In the genomic region with DNA sequence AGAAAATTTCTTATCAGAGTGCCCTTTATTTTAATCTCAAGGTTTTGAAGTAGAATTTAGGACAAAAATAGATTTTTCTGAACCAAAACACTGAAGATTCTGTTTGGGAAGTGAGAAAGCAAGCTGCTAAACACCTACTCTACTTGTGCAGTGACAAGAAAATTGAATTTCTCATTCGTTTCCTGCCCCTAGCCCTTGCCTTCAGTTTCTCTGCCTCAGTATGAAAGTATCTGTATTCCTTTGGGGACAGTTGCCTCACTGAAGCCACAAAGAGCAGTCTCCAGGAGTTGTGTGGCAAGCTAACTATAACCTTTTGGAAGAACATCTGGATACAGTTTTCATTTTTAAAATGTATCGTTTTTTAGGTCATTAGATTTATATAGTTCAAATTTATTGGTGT, we compare ENCODE assay signal across 17 cellular contexts. TPM values are rescaled to one million over a fixed set of nuclear protein-coding genes. Genes with fewer than 3 reads are reported as not detected.
DNase-seq lines count a peak whose midpoint lies in the region; ATAC-seq and TF ChIP-seq lines count a peak whose summit lies in the region.
"Had no signal": no experiment of that assay in that cellular context is flagged by ENCODE, and none has a peak within 500 bp of the region (broad histone marks: within the 10 kb centered on the region; RNA-seq: fewer than 3 reads in every experiment).

No MANE protein-coding gene starts in this region.

- no peaks in the 10 kb centered on the region for H3K27me3 ChIP-seq in BLaER1
- H3K27me3 ChIP-seq in HCT116 (ENCODE audit: insufficient read depth, low read length): no peaks in the 10 kb centered on the region
- H3K27me3 ChIP-seq in adipocyte (replicated peaks; ENCODE audit: control insufficient read depth, insufficient read depth, low read length): no peaks in the 10 kb centered on the region

- TF ChIP-seq POLR2A in HCT116 (IDR thresholded peaks at IDR 0.05; ENCODE audit: borderline replicate concordance, extremely low read depth, insufficient read depth, insufficient read length): no peak

- intact Hi-C loops in HCT116 (cut with micrococcal nuclease): no loop called here
- intact Hi-C loops in activated T-helper 1 cell treated with anti-CD3 and anti-CD28 coated beads, Interleukin-12 subunit alpha, Interleukin-12 subunit beta, Interleukin-2, Interleukin-4 antibody, amounts not matched to agents 30 ng/mL and 10 ng/mL and 1 ng/mL, durations not matched to agents 14 hours and 24 hours and 36 hours (cut with micrococcal nuclease): no loop called here

- peak overlapping the region; percentile 65 for H3K4me2 ChIP-seq in BLaER1
- peak overlapping the region; percentile 55 for H3K4me2 ChIP-seq in HCT116 (ENCODE audit: low read length)

- peaks cover 8% of the 10 kb centered on the region for H3K9me3 Mint-ChIP-seq in activated T-helper 1 cell treated with anti-CD3 and anti-CD28 coated beads, Interleukin-12 subunit alpha, Interleukin-12 subunit beta, Interleukin-2, Interleukin-4 antibody, amounts not matched to agents 30 ng/mL and 10 ng/mL and 1 ng/mL, durations not matched to agents 14 hours and 24 hours and 36 hours

- H3K27ac Mint-ChIP-seq in activated T-helper 1 cell treated with anti-CD3 and anti-CD28 coated beads, Interleukin-12 subunit alpha, Interleukin-12 subunit beta, Interleukin-2, Interleukin-4 antibody, amounts not matched to agents 30 ng/mL and 10 ng/mL and 1 ng/mL, durations not matched to agents 14 hours and 24 hours and 36 hours: no peak overlapping the region
- H3K27ac Mint-ChIP-seq: stimulated activated naive CD8-positive, alpha-beta T cell treated with anti-CD3 and anti-CD28 coated beads, Interleukin-15, Interleukin-2, amounts not matched to agents 100 ng/mL and 50 ng/mL, for 24 hours had no signal

- H3K4me3 ChIP-seq in BLaER1: no peak overlapping the region
- no peak overlapping the region for H3K4me3 ChIP-seq in HCT116 (replicated peaks in 1 of 2; ENCODE audit: low read depth in 1 of 2, low read length in 2 of 2)
- peak overlapping the region; percentile 70 for H3K4me3 ChIP-seq in adipocyte (ENCODE audit: low read length)

- no peak overlapping the region for H2AFZ ChIP-seq in HCT116 (ENCODE audit: low read depth, low read length, poor library complexity, severe bottlenecking)
- H2AFZ ChIP-seq: parathyroid adenoma had no signal

- peaks cover 30% of the 10 kb centered on the region for H4K20me1 ChIP-seq in BLaER1
- no peaks in the 10 kb centered on the region for H4K20me1 ChIP-seq in HCT116 (ENCODE audit: insufficient read depth)

- H3K27ac ChIP-seq in BLaER1 (peak overlapping the region; percentile 38; the same call in 1 of the 2 replicates), HCT116 (ENCODE audit: low read depth, low read length) (peak overlapping the region; percentile 92)
- H3K27ac ChIP-seq: parathyroid adenoma had no signal

- no peak overlapping the region for H3K4me3 Mint-ChIP-seq in activated T-helper 1 cell treated with anti-CD3 and anti-CD28 coated beads, Interleukin-12 subunit alpha, Interleukin-12 subunit beta, Interleukin-2, Interleukin-4 antibody, amounts not matched to agents 30 ng/mL and 10 ng/mL and 1 ng/mL, durations not matched to agents 14 hours and 24 hours and 36 hours
- H3K4me3 Mint-ChIP-seq: stimulated activated naive CD8-positive, alpha-beta T cell treated with anti-CD3 and anti-CD28 coated beads, Interleukin-15, Interleukin-2, amounts not matched to agents 100 ng/mL and 50 ng/mL, for 24 hours had no signal

- H3K36me3 Mint-ChIP-seq in activated T-helper 1 cell treated with anti-CD3 and anti-CD28 coated beads, Interleukin-12 subunit alpha, Interleukin-12 subunit beta, Interleukin-2, Interleukin-4 antibody, amounts not matched to agents 30 ng/mL and 10 ng/mL and 1 ng/mL, durations not matched to agents 14 hours and 24 hours and 36 hours (ENCODE audit: low read depth): peaks cover 19% of the 10 kb centered on the region

- no peak for ATAC-seq in HCT116
- ATAC-seq in omental fat pad (ENCODE audit: low FRiP score): no peak
- ATAC-seq in HG02798 (IDR thresholded peaks at IDR 0.05; ENCODE audit: poor library complexity, unreplicated experiment): no peak
- ATAC-seq: left colon had no signal

- CTCF ChIA-PET in HCT116 (lab: Charles Lee): no interaction called here

- DNase-seq in HCT116 (ENCODE audit: low read depth, low spot score) (no peak), adipocyte (ENCODE audit: low read depth) (peak; percentile 69), myocyte (ENCODE audit: low read depth) (peak; percentile 26), omental fat pad (ENCODE audit: low spot score) (no peak), NCI-H1105 (lab: John Stamatoyannopoulos, UW) (no peak)
- DNase-seq in activated T-helper 1 cell treated with anti-CD3 and anti-CD28 coated beads, Interleukin-12 subunit alpha, Interleukin-12 subunit beta, Interleukin-2, Interleukin-4 antibody, amounts not matched to agents 30 ng/mL and 10 ng/mL and 1 ng/mL, durations not matched to agents 14 hours and 24 hours and 36 hours (ENCODE audit: low spot score): no peak
- DNase-seq: dermis blood vessel endothelial cell, left colon, NCI-H69, RPMI8226 had no signal

- H3K9me3 ChIP-seq in BLaER1 (0 out of 2 replicates have a peak, but pooled peaks cover 6% of the 10 kb centered on the region), HCT116 (ENCODE audit: control insufficient read depth in 1 of 2, insufficient read depth in 1 of 2, low read depth in 1 of 2, low read length in 2 of 2) (no peaks in the 10 kb centered on the region), adipocyte (ENCODE audit: control insufficient read depth, low read length) (no peaks in the 10 kb centered on the region)

- no peaks in the 10 kb centered on the region for H3K27me3 Mint-ChIP-seq in activated T-helper 1 cell treated with anti-CD3 and anti-CD28 coated beads, Interleukin-12 subunit alpha, Interleukin-12 subunit beta, Interleukin-2, Interleukin-4 antibody, amounts not matched to agents 30 ng/mL and 10 ng/mL and 1 ng/mL, durations not matched to agents 14 hours and 24 hours and 36 hours (ENCODE audit: insufficient read depth)
- H3K27me3 Mint-ChIP-seq: stimulated activated naive CD8-positive, alpha-beta T cell treated with anti-CD3 and anti-CD28 coated beads, Interleukin-15, Interleukin-2, amounts not matched to agents 100 ng/mL and 50 ng/mL, for 24 hours had no signal

- no peak for TF ChIP-seq RAD21 in HCT116 (IDR thresholded peaks at IDR 0.05; ENCODE audit: low read depth)

- H3K9ac ChIP-seq in BLaER1 (peak overlapping the region; percentile 47), HCT116 (ENCODE audit: low read length) (peak overlapping the region; percentile 55), adipocyte (ENCODE audit: low read length) (peak overlapping the region; percentile 63)
- H3K9ac ChIP-seq: parathyroid adenoma had no signal

- H3K36me3 ChIP-seq in BLaER1 (peaks cover 12% of the 10 kb centered on the region; the same call in 1 of the 2 replicates), HCT116 (ENCODE audit: control insufficient read depth in 1 of 2, insufficient read depth in 2 of 2, low read length in 2 of 2) (no peaks in the 10 kb centered on the region), adipocyte (ENCODE audit: control insufficient read depth, insufficient read depth, low read length, severe bottlenecking) (peaks cover 5% of the 10 kb centered on the region)

- BruUV-seq in HCT116 (replicated peaks; lab: Mats Ljungman, UMichigan): no TSS peak

- H3K4me1 ChIP-seq in BLaER1 (peaks cover 17% of the 10 kb centered on the region), HCT116 (ENCODE audit: control insufficient read depth in 1 of 2, insufficient read depth in 2 of 2, low read length in 2 of 2) (peaks cover 82 to 93% of the 10 kb centered on the region in 2 experiments), adipocyte (ENCODE audit: control insufficient read depth, insufficient read depth, low read length) (peaks cover 43% of the 10 kb centered on the region)

- no peaks in the 10 kb centered on the region for H3K9me2 ChIP-seq in HCT116 (ENCODE audit: insufficient read depth)

- H3K79me2 ChIP-seq in HCT116 (ENCODE audit: insufficient read depth, low read length): peaks cover 95% of the 10 kb centered on the region

- H3K4me1 Mint-ChIP-seq in activated T-helper 1 cell treated with anti-CD3 and anti-CD28 coated beads, Interleukin-12 subunit alpha, Interleukin-12 subunit beta, Interleukin-2, Interleukin-4 antibody, amounts not matched to agents 30 ng/mL and 10 ng/mL and 1 ng/mL, durations not matched to agents 14 hours and 24 hours and 36 hours (ENCODE audit: low read depth): peaks cover 18% of the 10 kb centered on the region

- TF ChIP-seq CTCF in HCT116 (IDR thresholded peaks at IDR 0.05 in 2 of 3, conservative IDR thresholded peaks at IDR 0.05 in 1 of 3; ENCODE audit: borderline replicate concordance in 1 of 3, insufficient read depth in 1 of 3, low read depth in 2 of 3, low read length in 2 of 3) (no peak), omental fat pad (IDR thresholded peaks at IDR 0.05) (no peak)

- POLR2A ChIA-PET in HCT116 (lab: Charles Lee): interaction anchor here (1.1 kb wide), 1 partner anchor 9 kb away, joined by 3 read pairs; no protein-coding TSS in a partner anchor

- RAD21 ChIA-PET in HCT116 (lab: Charles Lee; ENCODE audit: low non-redundant PET in 1 of 2, low total read pairs in 2 of 2, uncharacterized antibody in 2 of 2, unreplicated experiment in 2 of 2): no interaction called here

TF ChIP-seq in HCT116, 20 proteins besides CTCF, POLR2A, EP300 and RAD21 (continues in another document):
- no peak for TF ChIP-seq TCF7L2 (IDR thresholded peaks at IDR 0.05; ENCODE audit: borderline replicate concordance, extremely low read depth, insufficient read depth, insufficient read length)
- TF ChIP-seq SIN3A (IDR thresholded peaks at IDR 0.05; ENCODE audit: low read depth): no peak
- no peak for TF ChIP-seq EZH2phosphoT487 (IDR thresholded peaks at IDR 0.05; ENCODE audit: borderline replicate concordance)

RNA-seq across cellular contexts. Expression of gene MOSMO, which starts 19.7 kb away (rescaled TPM):
- total RNA-seq in HCT116 (2021; ENCODE audit: unreplicated experiment) (27.6 TPM), myocyte (10.5 and 13.4 TPM in 2 replicates), omental fat pad (10 to 100 TPM; 18.7 to 35.2 (median 25.8) TPM)
- polyA plus RNA-seq in HCT116 (2012): 8.6 and 13.5 TPM in 2 replicates
- 9.9 TPM for polyA plus RNA-seq in myocyte (2012)
- 12.7 and 16.3 TPM in 2 replicates for total RNA-seq in activated T-helper 1 cell treated with anti-CD3 and anti-CD28 coated beads, Interleukin-12 subunit alpha, Interleukin-12 subunit beta, Interleukin-2, Interleukin-4 antibody, amounts not matched to agents 30 ng/mL and 10 ng/mL and 1 ng/mL, durations not matched to agents 14 hours and 24 hours and 36 hours

RNA-seq across cellular contexts. Expression of gene PDZD9, which starts 26.7 kb away (rescaled TPM):
- total RNA-seq in HCT116 (2021; ENCODE audit: unreplicated experiment) (not detected), myocyte (not detected in 2 replicates), omental fat pad (not detected)
- 0.05 and 0.23 TPM in 2 replicates for polyA plus RNA-seq in HCT116 (2012)
- not detected for polyA plus RNA-seq in myocyte (2012)
- total RNA-seq in activated T-helper 1 cell treated with anti-CD3 and anti-CD28 coated beads, Interleukin-12 subunit alpha, Interleukin-12 subunit beta, Interleukin-2, Interleukin-4 antibody, amounts not matched to agents 30 ng/mL and 10 ng/mL and 1 ng/mL, durations not matched to agents 14 hours and 24 hours and 36 hours: not detected in 2 replicates
- total RNA-seq: dermis blood vessel endothelial cell; H4; left colon; T-helper 1 cell treated with Interleukin-12 subunit alpha and Interleukin-12 subunit beta and Interleukin-4 antibody, amounts not matched to agents 30 ng/mL and 1 ng/mL, for 36 hours; urinary bladder had no signal

Comparison
In these comparisons a context has a peak if more than half of its experiments do, and no peak if none do; other contexts are left out.
1. DNase-seq: peak in adipocyte (single experiment) and myocyte (single experiment); none in HCT116 (single experiment), omental fat pad (single experiment), NCI-H1105 (single experiment) and activated T-helper 1 cell treated with anti-CD3 and anti-CD28 coated beads, Interleukin-12 subunit alpha, Interleukin-12 subunit beta, Interleukin-2, Interleukin-4 antibody, amounts not matched to agents 30 ng/mL and 10 ng/mL and 1 ng/mL, durations not matched to agents 14 hours and 24 hours and 36 hours (single experiment).
2. Peak in every context shown above with its lines, with median percentiles within 50 percentile points of each other: H3K9ac ChIP-seq.